Comparison of ENCODE assay signal across 8 cellular contexts in the genomic region with DNA sequence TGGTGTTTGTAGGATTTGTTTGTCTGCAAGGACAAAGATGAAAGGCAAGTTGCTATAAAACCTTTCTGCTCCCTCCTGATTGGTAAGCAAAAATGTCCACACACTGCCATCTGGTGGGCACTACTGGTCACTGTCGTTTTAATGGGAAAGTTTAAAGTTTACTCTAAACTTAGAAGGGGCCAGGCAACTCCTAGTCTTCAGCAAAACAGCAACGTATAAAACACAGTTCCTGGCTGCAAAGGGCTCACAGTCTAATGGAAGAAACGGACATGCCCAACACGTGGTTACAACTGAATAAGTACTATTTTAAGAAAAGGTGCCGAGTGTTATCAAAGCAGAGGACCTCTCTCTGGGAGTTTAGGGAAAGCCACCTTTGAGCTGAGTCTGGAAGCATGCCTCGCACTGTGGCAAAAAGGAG. TPM values are rescaled to one million over a fixed set of nuclear protein-coding genes. Genes with fewer than 3 reads are reported as not detected.
A peak's percentile ranks its signal among the peaks of the same experiment; 100 is the strongest.
DNase-seq lines count a peak whose midpoint lies in the region; ATAC-seq and TF ChIP-seq lines count a peak whose summit lies in the region.

No MANE protein-coding gene starts in this region.

- peaks cover 0 to 2% (median 0%) of the 10 kb centered on the region in 4 donors for H3K4me1 ChIP-seq in liver (ENCODE audit: control insufficient read depth in 4 of 4, insufficient read depth in 4 of 4, low read length in 3 of 4)

- 32% methylated on average over 6 of the region's 6 CpGs for WGBS in liver

- no peak overlapping the region for H3K9ac ChIP-seq in liver (ENCODE audit: low read depth in 1 of 2, low read length in 2 of 2)

- TF ChIP-seq CTCF in GM13977 (IDR thresholded peaks at IDR 0.05; ENCODE audit: extremely low read depth, insufficient read depth, missing control alignments) = peak; percentile 76
- peak; percentile 68 for TF ChIP-seq CTCF in coronary artery (IDR thresholded peaks at IDR 0.05)
- peak; percentile 83 for TF ChIP-seq CTCF in liver (IDR thresholded peaks at IDR 0.05; ENCODE audit: low read depth, low read length, missing input control)

- H3K27ac ChIP-seq in coronary artery (no peak overlapping the region), liver (ENCODE audit: low read depth in 1 of 2, low read length in 2 of 2) (no peak overlapping the region)

- peak; percentile 71 for DNase-seq in A172 (ENCODE audit: low spot score)
- peak; percentile 49 for DNase-seq in GM13977 (ENCODE audit: low spot score)
- DNase-seq in NCI-H2227 (lab: John Stamatoyannopoulos, UW; ENCODE audit: unreplicated experiment) = peak; percentile 58
- peak; percentile 77 for DNase-seq in activated CD4-positive, alpha-beta T cell treated with anti-CD3 and anti-CD28 coated beads for 48 hours
- DNase-seq in coronary artery (ENCODE audit: low spot score) = no peak
- DNase-seq in stimulated activated CD4-positive, alpha-beta T cell treated with anti-CD3 and anti-CD28 coated beads, TNF-alpha, amount 100 ng/mL, for 1 hour (ENCODE audit: low read depth in 3 of 3, low spot score in 1 of 3) = peak; percentile 16 to 55 (median 47)

- H3K27me3 ChIP-seq in liver (ENCODE audit: control insufficient read depth in 4 of 4, insufficient read depth in 4 of 4, low read length in 3 of 4) = no peaks in the 10 kb centered on the region

- no peak overlapping the region for H3K4me3 ChIP-seq in coronary artery
- no peak overlapping the region for H3K4me3 ChIP-seq in liver (ENCODE audit: low read depth in 1 of 3, low read length in 3 of 3)

- peak; percentile 76 for ATAC-seq in HG03025 (IDR thresholded peaks at IDR 0.05; ENCODE audit: low FRiP score, unreplicated experiment)

- no peaks in the 10 kb centered on the region for H3K9me3 ChIP-seq in liver (ENCODE audit: control insufficient read depth in 4 of 4, low read length in 3 of 4)

- in situ Hi-C loops in GM13977 (cut with MboI; ENCODE audit: low pct_unique_long_range_greater_than_20kb, low sequenced_read_pairs, unreplicated experiment) = loop anchor here (25.0 kb wide), 1 partner anchor 1411 kb away; a partner anchor contains a TSS

- TF ChIP-seq RAD21 in liver (IDR thresholded peaks at IDR 0.05) = peak; percentile 82 to 90

- H3K36me3 ChIP-seq in liver (ENCODE audit: control insufficient read depth in 4 of 4, insufficient read depth in 3 of 4, low read depth in 1 of 4, low read length in 3 of 4) = peaks cover 10 to 24% (median 13%) of the 10 kb centered on the region in 4 donors

TF ChIP-seq in liver, 16 proteins besides CTCF, POLR2A, EP300 and RAD21:
- TF ChIP-seq NR2F2 (IDR thresholded peaks at IDR 0.05) (no peak), TAF1 (conservative IDR thresholded peaks at IDR 0.05) (no peak), FOXA2 (IDR thresholded peaks at IDR 0.05) (no peak), JUND (IDR thresholded peaks at IDR 0.05) (no peak), HNF4A (conservative IDR thresholded peaks at IDR 0.05) (no peak), HNF4G (IDR thresholded peaks at IDR 0.05) (no peak), RXRA (IDR thresholded peaks at IDR 0.05) (no peak), EGR1 (IDR thresholded peaks at IDR 0.05; ENCODE audit: low read depth in 2 of 2) (no peak), GABPA (IDR thresholded peaks at IDR 0.05 in 1 of 2, conservative IDR thresholded peaks at IDR 0.05 in 1 of 2) (no peak), SP1 (IDR thresholded peaks at IDR 0.05) (no peak)
- TF ChIP-seq, protein P1, sequence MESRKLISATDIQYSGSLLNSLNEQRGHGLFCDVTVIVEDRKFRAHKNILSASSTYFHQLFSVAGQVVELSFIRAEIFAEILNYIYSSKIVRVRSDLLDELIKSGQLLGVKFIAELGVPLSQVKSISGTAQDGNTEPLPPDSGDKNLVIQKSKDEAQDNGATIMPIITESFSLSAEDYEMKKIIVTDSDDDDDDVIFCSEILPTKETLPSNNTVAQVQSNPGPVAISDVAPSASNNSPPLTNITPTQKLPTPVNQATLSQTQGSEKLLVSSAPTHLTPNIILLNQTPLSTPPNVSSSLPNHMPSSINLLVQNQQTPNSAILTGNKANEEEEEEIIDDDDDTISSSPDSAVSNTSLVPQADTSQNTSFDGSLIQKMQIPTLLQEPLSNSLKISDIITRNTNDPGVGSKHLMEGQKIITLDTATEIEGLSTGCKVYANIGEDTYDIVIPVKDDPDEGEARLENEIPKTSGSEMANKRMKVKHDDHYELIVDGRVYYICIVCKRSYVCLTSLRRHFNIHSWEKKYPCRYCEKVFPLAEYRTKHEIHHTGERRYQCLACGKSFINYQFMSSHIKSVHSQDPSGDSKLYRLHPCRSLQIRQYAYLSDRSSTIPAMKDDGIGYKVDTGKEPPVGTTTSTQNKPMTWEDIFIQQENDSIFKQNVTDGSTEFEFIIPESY (IDR thresholded peaks at IDR 0.05) = no peak
- TF ChIP-seq, protein P2, sequence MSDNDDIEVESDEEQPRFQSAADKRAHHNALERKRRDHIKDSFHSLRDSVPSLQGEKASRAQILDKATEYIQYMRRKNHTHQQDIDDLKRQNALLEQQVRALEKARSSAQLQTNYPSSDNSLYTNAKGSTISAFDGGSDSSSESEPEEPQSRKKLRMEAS (IDR thresholded peaks at IDR 0.05) = no peak
- TF ChIP-seq, protein P3, sequence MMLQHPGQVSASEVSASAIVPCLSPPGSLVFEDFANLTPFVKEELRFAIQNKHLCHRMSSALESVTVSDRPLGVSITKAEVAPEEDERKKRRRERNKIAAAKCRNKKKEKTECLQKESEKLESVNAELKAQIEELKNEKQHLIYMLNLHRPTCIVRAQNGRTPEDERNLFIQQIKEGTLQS (IDR thresholded peaks at IDR 0.05) = no peak
TF ChIP-seq in liver: peak in this region for 0.

RNA-seq across cellular contexts. Expression of a gene that starts 23.7 kb away (rescaled TPM):
- total RNA-seq in A172 (2014; rRNA removed; shearing (Covaris generic)) = 1.1 and 5.4 TPM in 2 replicates
- total RNA-seq in liver = 10 to 100 TPM in 1 of 2 donors, 1 to 10 TPM in 1; 1.0 to 46.6 TPM
- 10 to 100 TPM in 1 of 2 donors, 1 to 10 TPM in 1; 3.2 to 10.5 TPM for polyA plus RNA-seq in liver
